In genomic region chr1:82279241-82279640, GRCh38 we compare ENCODE assay signal across 17 cellular contexts.
DNase-seq lines count a peak whose midpoint lies in the region; ATAC-seq and TF ChIP-seq lines count a peak whose summit lies in the region.
"Had no signal": no experiment of that assay in that cellular context is flagged by ENCODE, and none has a peak within 500 bp of the region (broad histone marks: within the 10 kb centered on the region; RNA-seq: fewer than 3 reads in every experiment).

No MANE protein-coding gene starts in this region.

- no peaks in the 10 kb centered on the region for H3K27me3 Mint-ChIP-seq in activated T-helper 17 cell treated with anti-CD3 and anti-CD28 coated beads, Interleukin-2, amount 50 U/mL, for 72 hours
- H3K27me3 Mint-ChIP-seq: CD4-positive, CD25-positive, alpha-beta regulatory T cell had no signal

- ATAC-seq in GM18858 (IDR thresholded peaks at IDR 0.05; ENCODE audit: unreplicated experiment): peak; percentile 50
- ATAC-seq in HG02588 (IDR thresholded peaks at IDR 0.05; ENCODE audit: unreplicated experiment): peak; percentile 69
- ATAC-seq in activated T-helper 17 cell treated with anti-CD3 and anti-CD28 coated beads, Interleukin-2, amount 50 U/mL, for 72 hours (replicated peaks): peak; percentile 52
- ATAC-seq in HG03442 (IDR thresholded peaks at IDR 0.05; ENCODE audit: unreplicated experiment): no peak
- ATAC-seq in HG02938 (IDR thresholded peaks at IDR 0.05; ENCODE audit: unreplicated experiment): no peak
- ATAC-seq: PC-3, SK-N-SH treated with all-trans-retinoic acid at 6 μM for 48 hours had no signal

- TF ChIP-seq CTCF in GM12865 (IDR thresholded peaks at IDR 0.05; ENCODE audit: insufficient read depth, low read depth, low read length, missing control alignments): no peak

- no peak overlapping the region for H3K27ac Mint-ChIP-seq in activated T-helper 17 cell treated with anti-CD3 and anti-CD28 coated beads, Interleukin-2, amount 50 U/mL, for 72 hours
- H3K27ac Mint-ChIP-seq: CD4-positive, CD25-positive, alpha-beta regulatory T cell had no signal

- H3K4me3 ChIP-seq in GM12865 (ENCODE audit: low read depth, low read length): no peak overlapping the region

- H3K9me3 Mint-ChIP-seq in activated T-helper 17 cell treated with anti-CD3 and anti-CD28 coated beads, Interleukin-2, amount 50 U/mL, for 72 hours: peaks cover 3% of the 10 kb centered on the region

- H3K4me3 Mint-ChIP-seq in activated T-helper 17 cell treated with anti-CD3 and anti-CD28 coated beads, Interleukin-2, amount 50 U/mL, for 72 hours: no peak overlapping the region
- H3K4me3 Mint-ChIP-seq: CD4-positive, CD25-positive, alpha-beta regulatory T cell had no signal

- H3K4me1 Mint-ChIP-seq in activated T-helper 17 cell treated with anti-CD3 and anti-CD28 coated beads, Interleukin-2, amount 50 U/mL, for 72 hours: no peaks in the 10 kb centered on the region
- H3K4me1 Mint-ChIP-seq: CD4-positive, CD25-positive, alpha-beta regulatory T cell had no signal

- DNase-seq in GM12865 (ENCODE audit: low read depth) (peak; percentile 14), C1 segment of cervical spinal cord (lab: John Stamatoyannopoulos, UW) (no peak)
- DNase-seq: CD4-positive, CD25-positive, alpha-beta regulatory T cell; HCEC 1CT; KBM-7; NCI-H1105 treated with DMSO at 0.1 percent for 48 hours; NCI-H2029; NCI-H446; NCI-H524 treated with DMSO at 0.1 percent for 48 hours; NCI-H774; PC-3 had no signal

- H3K36me3 Mint-ChIP-seq in activated T-helper 17 cell treated with anti-CD3 and anti-CD28 coated beads, Interleukin-2, amount 50 U/mL, for 72 hours (ENCODE audit: low read depth): no peaks in the 10 kb centered on the region
- H3K36me3 Mint-ChIP-seq: CD4-positive, CD25-positive, alpha-beta regulatory T cell had no signal

Comparison
In these comparisons a context has a peak if more than half of its experiments do, and no peak if none do; other contexts are left out.
1. ATAC-seq: peak in GM18858 (single experiment), HG02588 (single experiment) and activated T-helper 17 cell treated with anti-CD3 and anti-CD28 coated beads, Interleukin-2, amount 50 U/mL, for 72 hours (single experiment); none in HG03442 (single experiment) and HG02938 (single experiment).